21 cellular contexts compared by ENCODE assay signal in the genomic region with DNA sequence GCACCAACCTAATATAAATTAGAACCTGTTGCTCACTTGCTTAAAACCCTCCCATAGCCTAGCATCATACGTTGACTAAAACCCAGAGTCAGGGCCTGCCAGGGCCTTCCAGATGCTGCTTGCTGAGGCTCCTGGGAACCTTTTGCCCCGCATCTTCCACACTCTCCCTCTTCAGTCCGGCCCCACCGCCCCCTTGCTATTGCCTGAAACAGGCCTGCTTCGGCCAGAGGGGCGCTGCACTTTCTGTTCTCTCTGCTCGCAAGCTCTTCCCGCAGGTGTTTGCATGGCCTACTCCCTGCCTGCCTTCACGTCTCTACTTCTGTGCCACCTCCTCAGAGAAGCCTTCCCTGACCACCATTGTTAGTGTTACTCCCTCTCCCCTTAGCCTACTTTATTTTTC. TPM values are rescaled to one million over a fixed set of nuclear protein-coding genes. Genes with fewer than 3 reads are reported as not detected.
A peak's percentile ranks its signal among the peaks of the same experiment; 100 is the strongest.
DNase-seq lines count a peak whose midpoint lies in the region; ATAC-seq and TF ChIP-seq lines count a peak whose summit lies in the region.
"Had no signal": no experiment of that assay in that cellular context is flagged by ENCODE, and none has a peak within 500 bp of the region (broad histone marks: within the 10 kb centered on the region; RNA-seq: fewer than 3 reads in every experiment).

No MANE protein-coding gene starts in this region.

- H3K4me3 ChIP-seq in GM23338, result no peak overlapping the region
- H3K4me3 ChIP-seq: Peyer's patch had no signal

- peaks cover 8% of the 10 kb centered on the region for H3K36me3 ChIP-seq in GM23338 (ENCODE audit: insufficient read depth)

- H3K9me3 Mint-ChIP-seq in activated CD4-positive, alpha-beta T cell treated with anti-CD3 and anti-CD28 coated beads, Interleukin-2, amount 10 ng/mL, durations not matched to agents 7 days and 5 days, result no peaks in the 10 kb centered on the region
- H3K9me3 Mint-ChIP-seq in GM23338, result no peaks in the 10 kb centered on the region
- no peaks in the 10 kb centered on the region for H3K9me3 Mint-ChIP-seq in chondrocyte (ENCODE audit: low read depth)

- H3K27ac Mint-ChIP-seq in activated CD4-positive, alpha-beta T cell treated with anti-CD3 and anti-CD28 coated beads, Interleukin-2, amount 10 ng/mL, durations not matched to agents 7 days and 5 days, result peak overlapping the region; percentile 56
- H3K27ac Mint-ChIP-seq in GM23338 (no peak overlapping the region), chondrocyte (ENCODE audit: unreplicated experiment) (peak overlapping the region; percentile 50)
- H3K27ac Mint-ChIP-seq: B cell had no signal

- H3K4me1 ChIP-seq in GM23338 (ENCODE audit: insufficient read depth), result no peaks in the 10 kb centered on the region
- H3K4me1 ChIP-seq: Caco-2, Peyer's patch had no signal

- CTCF ChIA-PET in activated CD4-positive, alpha-beta T cell treated with anti-CD3 and anti-CD28 coated beads, Interleukin-2, amount 10 ng/mL, durations not matched to agents 7 days and 5 days (lab: Charles Lee), result interaction anchor here (0.5 to 0.6 kb wide), 2 partner anchors 91 to 147 kb away, joined by 3 to 6 read pairs; no protein-coding TSS in a partner anchor

- H3K4me1 Mint-ChIP-seq in activated CD4-positive, alpha-beta T cell treated with anti-CD3 and anti-CD28 coated beads, Interleukin-2, amount 10 ng/mL, durations not matched to agents 7 days and 5 days, result peaks cover 21% of the 10 kb centered on the region
- H3K4me1 Mint-ChIP-seq in GM23338 (no peaks in the 10 kb centered on the region), chondrocyte (ENCODE audit: low read depth) (peaks cover 27% of the 10 kb centered on the region)

- no peaks in the 10 kb centered on the region; the same call in 1 of the 2 replicates for H4K20me1 ChIP-seq in GM23338 (replicated peaks; ENCODE audit: insufficient read depth)

- ATAC-seq in GM23338, result peak; percentile 66
- ATAC-seq: Right ventricle myocardium inferior had no signal

- no peak overlapping the region for H3K27ac ChIP-seq in GM23338 (ENCODE audit: low read depth)
- H3K27ac ChIP-seq: HL-60, Peyer's patch had no signal

- TF ChIP-seq CTCF in GM23338 (conservative IDR thresholded peaks at IDR 0.05; ENCODE audit: low read depth in 2 of 2), result peak in 1 of 2 experiments; percentile 43; a peak in 3 of 4 replicates
- no peak for TF ChIP-seq CTCF in chondrocyte (IDR thresholded peaks at IDR 0.05)

- no peaks in the 10 kb centered on the region for H3K9me2 ChIP-seq in GM23338 (ENCODE audit: insufficient read depth)

- POLR2A ChIA-PET in activated CD4-positive, alpha-beta T cell treated with anti-CD3 and anti-CD28 coated beads, Interleukin-2, amount 10 ng/mL, durations not matched to agents 7 days and 5 days (lab: Charles Lee), result no interaction called here

- DNase-seq in activated CD4-positive, alpha-beta T cell treated with anti-CD3 and anti-CD28 coated beads, Interleukin-2, amount 10 ng/mL, durations not matched to agents 7 days and 5 days, result no peak
- DNase-seq in activated CD4-positive, alpha-beta T cell treated with anti-CD3 and anti-CD28 coated beads, Interleukin-2, amount 50 U/mL, for 1 hour, result no peak
- DNase-seq in GM23338 (ENCODE audit: low spot score) (peak; percentile 53), chondrocyte (ENCODE audit: low spot score) (no peak), SW480 (ENCODE audit: low spot score) (no peak), A172 (ENCODE audit: low spot score) (no peak)
- DNase-seq: 8988T, Caco-2, GDM1, H7, IMR-90, Kasumi-1, NCI-H1105, NCI-H2081, NCI-H2171 treated with DMSO at 0.1 percent for 48 hours, NCI-H446 treated with DMSO at 0.1 percent for 48 hours, NCI-H69, Peyer's patch had no signal

- H3K36me3 Mint-ChIP-seq in activated CD4-positive, alpha-beta T cell treated with anti-CD3 and anti-CD28 coated beads, Interleukin-2, amount 10 ng/mL, durations not matched to agents 7 days and 5 days (ENCODE audit: low read depth), result peaks cover 49% of the 10 kb centered on the region
- H3K36me3 Mint-ChIP-seq in GM23338 (ENCODE audit: low read depth) (peaks cover 43% of the 10 kb centered on the region), chondrocyte (ENCODE audit: low read depth) (peaks cover 17% of the 10 kb centered on the region)

- H3K79me2 ChIP-seq in GM23338 (replicated peaks; ENCODE audit: insufficient read depth), result no peaks in the 10 kb centered on the region

- no peak overlapping the region for H3K4me3 Mint-ChIP-seq in activated CD4-positive, alpha-beta T cell treated with anti-CD3 and anti-CD28 coated beads, Interleukin-2, amount 10 ng/mL, durations not matched to agents 7 days and 5 days
- H3K4me3 Mint-ChIP-seq in GM23338 (no peak overlapping the region), chondrocyte (ENCODE audit: unreplicated experiment) (no peak overlapping the region)
- H3K4me3 Mint-ChIP-seq: B cell had no signal

- H3K4me2 ChIP-seq in GM23338, result no peak overlapping the region

- no peaks in the 10 kb centered on the region for H3K27me3 ChIP-seq in GM23338 (ENCODE audit: insufficient read depth)
- H3K27me3 ChIP-seq: Peyer's patch had no signal

- peaks cover 4% of the 10 kb centered on the region; the same call in 1 of the 2 replicates for H3F3A ChIP-seq in GM23338 (replicated peaks; ENCODE audit: low read depth)

- H2AFZ ChIP-seq in GM23338, result no peak overlapping the region

- no peaks in the 10 kb centered on the region for H3K27me3 Mint-ChIP-seq in activated CD4-positive, alpha-beta T cell treated with anti-CD3 and anti-CD28 coated beads, Interleukin-2, amount 10 ng/mL, durations not matched to agents 7 days and 5 days
- peaks cover 3% of the 10 kb centered on the region for H3K27me3 Mint-ChIP-seq in GM23338 (ENCODE audit: insufficient read depth, low read depth, poor library complexity)
- no peaks in the 10 kb centered on the region for H3K27me3 Mint-ChIP-seq in chondrocyte (ENCODE audit: low read depth)
- H3K27me3 Mint-ChIP-seq: B cell had no signal

TF ChIP-seq in GM23338, 12 proteins besides CTCF, POLR2A, EP300 and RAD21 (continues in another document):
- TF ChIP-seq ZNF331 (CRISPR knock-in tag; IDR thresholded peaks at IDR 0.05; ENCODE audit: low read depth) (no peak), NANOG (IDR thresholded peaks at IDR 0.05; ENCODE audit: borderline replicate concordance) (no peak)
- TF ChIP-seq, protein P1, sequence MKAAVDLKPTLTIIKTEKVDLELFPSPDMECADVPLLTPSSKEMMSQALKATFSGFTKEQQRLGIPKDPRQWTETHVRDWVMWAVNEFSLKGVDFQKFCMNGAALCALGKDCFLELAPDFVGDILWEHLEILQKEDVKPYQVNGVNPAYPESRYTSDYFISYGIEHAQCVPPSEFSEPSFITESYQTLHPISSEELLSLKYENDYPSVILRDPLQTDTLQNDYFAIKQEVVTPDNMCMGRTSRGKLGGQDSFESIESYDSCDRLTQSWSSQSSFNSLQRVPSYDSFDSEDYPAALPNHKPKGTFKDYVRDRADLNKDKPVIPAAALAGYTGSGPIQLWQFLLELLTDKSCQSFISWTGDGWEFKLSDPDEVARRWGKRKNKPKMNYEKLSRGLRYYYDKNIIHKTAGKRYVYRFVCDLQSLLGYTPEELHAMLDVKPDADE (IDR thresholded peaks at IDR 0.05), result no peak

RNA-seq across cellular contexts. Expression of a gene that starts 13.7 kb away (rescaled TPM):
- total RNA-seq in activated CD4-positive, alpha-beta T cell treated with anti-CD3 and anti-CD28 coated beads, Interleukin-2, amount 10 ng/mL, durations not matched to agents 7 days and 5 days, result 1 to 10 TPM; 4.0 to 4.7 TPM
- 6.0 and 6.8 TPM in 2 replicates for total RNA-seq in GM23338 (2014; rRNA removed; shearing (Covaris generic))
- polyA plus RNA-seq in GM23338 (2016; fragmentation: Nextera tagmentation; extraction: Ambion mirVana), result 2.7 and 3.0 TPM in 2 replicates
- total RNA-seq in chondrocyte, result 8.6 to 16.1 TPM (median 9.1 TPM) in 3 replicates
- total RNA-seq in A172 (2014; rRNA removed; shearing (Covaris generic)), result 22.8 and 22.9 TPM in 2 replicates

RNA-seq across cellular contexts. Expression of a gene that starts 23.6 kb away (rescaled TPM):
- total RNA-seq in activated CD4-positive, alpha-beta T cell treated with anti-CD3 and anti-CD28 coated beads, Interleukin-2, amount 10 ng/mL, durations not matched to agents 7 days and 5 days, result 10 to 100 TPM; 46.7 to 47.8 TPM
- 19.6 and 27.7 TPM in 2 replicates for total RNA-seq in GM23338 (2014; rRNA removed; shearing (Covaris generic))
- 10.5 and 11.1 TPM in 2 replicates for polyA plus RNA-seq in GM23338 (2016; fragmentation: Nextera tagmentation; extraction: Ambion mirVana)
- 27.5 to 32.9 TPM (median 28.8 TPM) in 3 replicates for total RNA-seq in chondrocyte
- total RNA-seq in A172 (2014; rRNA removed; shearing (Covaris generic)), result 44.0 and 56.3 TPM in 2 replicates

RNA-seq across cellular contexts. Expression of a gene that starts 23.7 kb away (rescaled TPM):
- total RNA-seq in activated CD4-positive, alpha-beta T cell treated with anti-CD3 and anti-CD28 coated beads, Interleukin-2, amount 10 ng/mL, durations not matched to agents 7 days and 5 days, result 10 to 100 TPM; 64.4 to 66.2 TPM
- 90.8 and 117 TPM in 2 replicates for total RNA-seq in GM23338 (2014; rRNA removed; shearing (Covaris generic))
- polyA plus RNA-seq in GM23338 (2016; fragmentation: Nextera tagmentation; extraction: Ambion mirVana), result 30.2 and 33.5 TPM in 2 replicates
- 37.4 to 59.5 TPM (median 39.5 TPM) in 3 replicates for total RNA-seq in chondrocyte
- total RNA-seq in A172 (2014; rRNA removed; shearing (Covaris generic)), result 69.5 and 75.1 TPM in 2 replicates

RNA-seq across cellular contexts. Expression of a gene that starts 54.9 kb away (rescaled TPM):
- total RNA-seq in activated CD4-positive, alpha-beta T cell treated with anti-CD3 and anti-CD28 coated beads, Interleukin-2, amount 10 ng/mL, durations not matched to agents 7 days and 5 days, result 10 to 100 TPM; 43.2 to 46.4 TPM
- 49.7 and 64.4 TPM in 2 replicates for total RNA-seq in GM23338 (2014; rRNA removed; shearing (Covaris generic))
- polyA plus RNA-seq in GM23338 (2016; fragmentation: Nextera tagmentation; extraction: Ambion mirVana), result 19.0 and 19.2 TPM in 2 replicates
- 29.6 to 39.5 TPM (median 32.7 TPM) in 3 replicates for total RNA-seq in chondrocyte
- 25.9 and 27.6 TPM in 2 replicates for total RNA-seq in A172 (2014; rRNA removed; shearing (Covaris generic))

RNA-seq across cellular contexts. Expression of a gene that starts 55.3 kb away (rescaled TPM):
- total RNA-seq in activated CD4-positive, alpha-beta T cell treated with anti-CD3 and anti-CD28 coated beads, Interleukin-2, amount 10 ng/mL, durations not matched to agents 7 days and 5 days, result 10 to 100 TPM; 35.9 to 38.3 TPM
- total RNA-seq in GM23338 (2014; rRNA removed; shearing (Covaris generic)), result 39.8 and 59.2 TPM in 2 replicates
- 36.2 and 53.3 TPM in 2 replicates for polyA plus RNA-seq in GM23338 (2016; fragmentation: Nextera tagmentation; extraction: Ambion mirVana)
- 12.8 to 18.4 TPM (median 16.8 TPM) in 3 replicates for total RNA-seq in chondrocyte
- 25.9 and 30.5 TPM in 2 replicates for total RNA-seq in A172 (2014; rRNA removed; shearing (Covaris generic))
